ENCODE assay signal across 1 cellular context in genomic region chr4:7042697-7043464, GRCh38.
TF ChIP-seq lines count a peak whose summit lies in the region.

A gene with protein sequence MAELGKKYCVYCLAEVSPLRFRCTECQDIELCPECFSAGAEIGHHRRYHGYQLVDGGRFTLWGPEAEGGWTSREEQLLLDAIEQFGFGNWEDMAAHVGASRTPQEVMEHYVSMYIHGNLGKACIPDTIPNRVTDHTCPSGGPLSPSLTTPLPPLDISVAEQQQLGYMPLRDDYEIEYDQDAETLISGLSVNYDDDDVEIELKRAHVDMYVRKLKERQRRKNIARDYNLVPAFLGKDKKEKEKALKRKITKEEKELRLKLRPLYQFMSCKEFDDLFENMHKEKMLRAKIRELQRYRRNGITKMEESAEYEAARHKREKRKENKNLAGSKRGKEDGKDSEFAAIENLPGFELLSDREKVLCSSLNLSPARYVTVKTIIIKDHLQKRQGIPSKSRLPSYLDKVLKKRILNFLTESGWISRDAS (plus strand): TSS chr4:7043372. CDS start chr4:7043580, 208 bp downstream.

TF ChIP-seq in K562, 482 proteins besides CTCF, POLR2A, EP300 and RAD21 (continued from another document and continues in another):
- TF ChIP-seq RERE (CRISPR knock-in tag; IDR thresholded peaks at IDR 0.05; ENCODE audit: borderline replicate concordance) (no peak), ZNF133 (CRISPR knock-in tag; IDR thresholded peaks at IDR 0.05) (no peak), MAZ (CRISPR knock-in tag; conservative IDR thresholded peaks at IDR 0.05 in 1 of 2, IDR thresholded peaks at IDR 0.05 in 1 of 2) (peak in 1 of 2 experiments; percentile 62; a peak in 1 of 4 replicates), SMAD1 (IDR thresholded peaks at IDR 0.05; ENCODE audit: low read depth, low read length, partially characterized antibody) (no peak), ZNF232 (CRISPR knock-in tag; IDR thresholded peaks at IDR 0.05) (no peak), ZNF165 (CRISPR knock-in tag; IDR thresholded peaks at IDR 0.05; ENCODE audit: borderline replicate concordance) (no peak), ZC3H8 (IDR thresholded peaks at IDR 0.05) (no peak), GATAD2B (IDR thresholded peaks at IDR 0.05; ENCODE audit: borderline replicate concordance) (no peak), FOXP1 (CRISPR knock-in tag; IDR thresholded peaks at IDR 0.05) (no peak), BHLHE40 (IDR thresholded peaks at IDR 0.05; ENCODE audit: low read length) (no peak), FOXK2 (conservative IDR thresholded peaks at IDR 0.05 in 1 of 2, IDR thresholded peaks at IDR 0.05 in 1 of 2; ENCODE audit: low read depth in 2 of 2) (no peak), SMARCA5 (IDR thresholded peaks at IDR 0.05) (no peak), ZNF696 (CRISPR knock-in tag; conservative IDR thresholded peaks at IDR 0.05) (no peak), TSC22D4 (tag; IDR thresholded peaks at IDR 0.05) (no peak), TRIM24 (IDR thresholded peaks at IDR 0.05) (no peak), KHSRP (IDR thresholded peaks at IDR 0.05) (no peak), ZNF717 (CRISPR knock-in tag; IDR thresholded peaks at IDR 0.05) (no peak), MED1 (CRISPR knock-in tag; IDR thresholded peaks at IDR 0.05; ENCODE audit: borderline replicate concordance) (no peak), NKRF (IDR thresholded peaks at IDR 0.05; ENCODE audit: borderline replicate concordance) (peak; percentile 99), SMC3 (conservative IDR thresholded peaks at IDR 0.05; ENCODE audit: insufficient read depth, low read depth, low read length) (0 out of 2 replicates have a peak, but pooled peaks have one; percentile 14), HLTF (IDR thresholded peaks at IDR 0.05) (no peak), CBX3 (IDR thresholded peaks at IDR 0.05; ENCODE audit: borderline replicate concordance in 1 of 2, low read length in 2 of 2) (no peak), HDAC2 (IDR thresholded peaks at IDR 0.05) (peak; percentile 82), CREM (IDR thresholded peaks at IDR 0.05; ENCODE audit: low read depth) (peak; percentile 66; the same call in 1 of the 2 replicates), U2AF1 (optimal IDR thresholded peaks at IDR 0.05; ENCODE audit: low read depth, low read length) (peak; percentile 49), GABPB2 (CRISPR knock-in tag; conservative IDR thresholded peaks at IDR 0.05) (no peak), FOXJ3 (CRISPR knock-in tag; IDR thresholded peaks at IDR 0.05) (no peak), KLF16 (IDR thresholded peaks at IDR 0.05) (no peak), DDX20 (tag; IDR thresholded peaks at IDR 0.05; ENCODE audit: low read depth) (no peak), TFAM (CRISPR knock-in tag; conservative IDR thresholded peaks at IDR 0.05) (no peak), CBX5 (IDR thresholded peaks at IDR 0.05; ENCODE audit: borderline replicate concordance, low read depth) (no peak), SRSF1 (IDR thresholded peaks at IDR 0.05; ENCODE audit: low read depth, low read length) (no peak), CEBPB (tag; IDR thresholded peaks at IDR 0.05) (no peak), KLF10 (CRISPR knock-in tag; IDR thresholded peaks at IDR 0.05) (no peak), TGIF2 (CRISPR knock-in tag; IDR thresholded peaks at IDR 0.05) (no peak), ARHGAP35 (IDR thresholded peaks at IDR 0.05; ENCODE audit: partially characterized antibody) (no peak), L3MBTL2 (IDR thresholded peaks at IDR 0.05) (peak; percentile 88), TBP (optimal IDR thresholded peaks at IDR 0.05; ENCODE audit: low read depth, low read length) (no peak), PURB (CRISPR knock-in tag; IDR thresholded peaks at IDR 0.05; ENCODE audit: low read depth) (no peak), MCM2 (IDR thresholded peaks at IDR 0.05; ENCODE audit: low read depth) (no peak), CBX2 (IDR thresholded peaks at IDR 0.05; ENCODE audit: insufficient read depth, low read length, poor library complexity, severe bottlenecking) (no peak), ZNF431 (CRISPR knock-in tag; IDR thresholded peaks at IDR 0.05) (no peak), C11orf30 (IDR thresholded peaks at IDR 0.05; ENCODE audit: low read depth) (no peak), SNIP1 (IDR thresholded peaks at IDR 0.05; ENCODE audit: low read depth) (no peak), NFE2 (IDR thresholded peaks at IDR 0.05; ENCODE audit: low read depth) (no peak), KLF13 (tag; IDR thresholded peaks at IDR 0.05; ENCODE audit: borderline replicate concordance, low read depth) (no peak), GATAD2A (IDR thresholded peaks at IDR 0.05) (no peak), ADNP (tag; IDR thresholded peaks at IDR 0.05) (no peak), EP400 (IDR thresholded peaks at IDR 0.05) (no peak), ZNF134 (CRISPR knock-in tag; conservative IDR thresholded peaks at IDR 0.05) (no peak), SAFB2 (IDR thresholded peaks at IDR 0.05; ENCODE audit: borderline replicate concordance, low read depth, low read length, severe bottlenecking) (no peak), FOSL1 (tag; conservative IDR thresholded peaks at IDR 0.05) (no peak)
- TF ChIP-seq, protein P1, sequence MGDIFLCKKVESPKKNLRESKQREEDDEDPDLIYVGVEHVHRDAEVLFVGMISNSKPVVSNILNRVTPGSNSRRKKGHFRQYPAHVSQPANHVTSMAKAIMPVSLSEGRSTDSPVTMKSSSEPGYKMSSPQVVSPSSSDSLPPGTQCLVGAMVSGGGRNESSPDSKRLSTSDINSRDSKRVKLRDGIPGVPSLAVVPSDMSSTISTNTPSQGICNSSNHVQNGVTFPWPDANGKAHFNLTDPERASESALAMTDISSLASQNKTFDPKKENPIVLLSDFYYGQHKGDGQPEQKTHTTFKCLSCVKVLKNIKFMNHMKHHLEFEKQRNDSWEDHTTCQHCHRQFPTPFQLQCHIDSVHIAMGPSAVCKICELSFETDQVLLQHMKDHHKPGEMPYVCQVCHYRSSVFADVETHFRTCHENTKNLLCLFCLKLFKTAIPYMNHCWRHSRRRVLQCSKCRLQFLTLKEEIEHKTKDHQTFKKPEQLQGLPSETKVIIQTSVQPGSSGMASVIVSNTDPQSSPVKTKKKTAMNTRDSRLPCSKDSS (IDR thresholded peaks at IDR 0.05; ENCODE audit: low read depth, partially characterized antibody) = no peak
- TF ChIP-seq, protein P2, sequence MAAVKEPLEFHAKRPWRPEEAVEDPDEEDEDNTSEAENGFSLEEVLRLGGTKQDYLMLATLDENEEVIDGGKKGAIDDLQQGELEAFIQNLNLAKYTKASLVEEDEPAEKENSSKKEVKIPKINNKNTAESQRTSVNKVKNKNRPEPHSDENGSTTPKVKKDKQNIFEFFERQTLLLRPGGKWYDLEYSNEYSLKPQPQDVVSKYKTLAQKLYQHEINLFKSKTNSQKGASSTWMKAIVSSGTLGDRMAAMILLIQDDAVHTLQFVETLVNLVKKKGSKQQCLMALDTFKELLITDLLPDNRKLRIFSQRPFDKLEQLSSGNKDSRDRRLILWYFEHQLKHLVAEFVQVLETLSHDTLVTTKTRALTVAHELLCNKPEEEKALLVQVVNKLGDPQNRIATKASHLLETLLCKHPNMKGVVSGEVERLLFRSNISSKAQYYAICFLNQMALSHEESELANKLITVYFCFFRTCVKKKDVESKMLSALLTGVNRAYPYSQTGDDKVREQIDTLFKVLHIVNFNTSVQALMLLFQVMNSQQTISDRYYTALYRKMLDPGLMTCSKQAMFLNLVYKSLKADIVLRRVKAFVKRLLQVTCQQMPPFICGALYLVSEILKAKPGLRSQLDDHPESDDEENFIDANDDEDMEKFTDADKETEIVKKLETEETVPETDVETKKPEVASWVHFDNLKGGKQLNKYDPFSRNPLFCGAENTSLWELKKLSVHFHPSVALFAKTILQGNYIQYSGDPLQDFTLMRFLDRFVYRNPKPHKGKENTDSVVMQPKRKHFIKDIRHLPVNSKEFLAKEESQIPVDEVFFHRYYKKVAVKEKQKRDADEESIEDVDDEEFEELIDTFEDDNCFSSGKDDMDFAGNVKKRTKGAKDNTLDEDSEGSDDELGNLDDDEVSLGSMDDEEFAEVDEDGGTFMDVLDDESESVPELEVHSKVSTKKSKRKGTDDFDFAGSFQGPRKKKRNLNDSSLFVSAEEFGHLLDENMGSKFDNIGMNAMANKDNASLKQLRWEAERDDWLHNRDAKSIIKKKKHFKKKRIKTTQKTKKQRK (IDR thresholded peaks at IDR 0.05; ENCODE audit: borderline replicate concordance, low read depth, low read length) = no peak
- TF ChIP-seq, protein P3, sequence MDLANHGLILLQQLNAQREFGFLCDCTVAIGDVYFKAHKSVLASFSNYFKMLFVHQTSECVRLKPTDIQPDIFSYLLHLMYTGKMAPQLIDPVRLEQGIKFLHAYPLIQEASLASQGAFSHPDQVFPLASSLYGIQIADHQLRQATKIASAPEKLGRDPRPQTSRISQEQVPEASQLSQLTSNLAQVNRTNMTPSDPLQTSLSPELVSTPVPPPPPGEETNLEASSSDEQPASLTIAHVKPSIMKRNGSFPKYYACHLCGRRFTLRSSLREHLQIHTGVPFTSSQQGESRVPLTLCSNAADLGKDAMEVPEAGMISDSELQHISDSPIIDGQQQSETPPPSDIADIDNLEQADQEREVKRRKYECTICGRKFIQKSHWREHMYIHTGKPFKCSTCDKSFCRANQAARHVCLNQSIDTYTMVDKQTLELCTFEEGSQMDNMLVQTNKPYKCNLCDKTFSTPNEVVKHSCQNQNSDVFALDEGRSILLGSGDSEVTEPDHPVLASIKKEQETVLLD (IDR thresholded peaks at IDR 0.05) = no peak
- TF ChIP-seq, protein P4, sequence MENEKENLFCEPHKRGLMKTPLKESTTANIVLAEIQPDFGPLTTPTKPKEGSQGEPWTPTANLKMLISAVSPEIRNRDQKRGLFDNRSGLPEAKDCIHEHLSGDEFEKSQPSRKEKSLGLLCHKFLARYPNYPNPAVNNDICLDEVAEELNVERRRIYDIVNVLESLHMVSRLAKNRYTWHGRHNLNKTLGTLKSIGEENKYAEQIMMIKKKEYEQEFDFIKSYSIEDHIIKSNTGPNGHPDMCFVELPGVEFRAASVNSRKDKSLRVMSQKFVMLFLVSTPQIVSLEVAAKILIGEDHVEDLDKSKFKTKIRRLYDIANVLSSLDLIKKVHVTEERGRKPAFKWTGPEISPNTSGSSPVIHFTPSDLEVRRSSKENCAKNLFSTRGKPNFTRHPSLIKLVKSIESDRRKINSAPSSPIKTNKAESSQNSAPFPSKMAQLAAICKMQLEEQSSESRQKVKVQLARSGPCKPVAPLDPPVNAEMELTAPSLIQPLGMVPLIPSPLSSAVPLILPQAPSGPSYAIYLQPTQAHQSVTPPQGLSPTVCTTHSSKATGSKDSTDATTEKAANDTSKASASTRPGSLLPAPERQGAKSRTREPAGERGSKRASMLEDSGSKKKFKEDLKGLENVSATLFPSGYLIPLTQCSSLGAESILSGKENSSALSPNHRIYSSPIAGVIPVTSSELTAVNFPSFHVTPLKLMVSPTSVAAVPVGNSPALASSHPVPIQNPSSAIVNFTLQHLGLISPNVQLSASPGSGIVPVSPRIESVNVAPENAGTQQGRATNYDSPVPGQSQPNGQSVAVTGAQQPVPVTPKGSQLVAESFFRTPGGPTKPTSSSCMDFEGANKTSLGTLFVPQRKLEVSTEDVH (IDR thresholded peaks at IDR 0.05; ENCODE audit: low read depth, partially characterized antibody) = no peak
